Comparison of ENCODE assay signal across 8 cellular contexts in the genomic region with DNA sequence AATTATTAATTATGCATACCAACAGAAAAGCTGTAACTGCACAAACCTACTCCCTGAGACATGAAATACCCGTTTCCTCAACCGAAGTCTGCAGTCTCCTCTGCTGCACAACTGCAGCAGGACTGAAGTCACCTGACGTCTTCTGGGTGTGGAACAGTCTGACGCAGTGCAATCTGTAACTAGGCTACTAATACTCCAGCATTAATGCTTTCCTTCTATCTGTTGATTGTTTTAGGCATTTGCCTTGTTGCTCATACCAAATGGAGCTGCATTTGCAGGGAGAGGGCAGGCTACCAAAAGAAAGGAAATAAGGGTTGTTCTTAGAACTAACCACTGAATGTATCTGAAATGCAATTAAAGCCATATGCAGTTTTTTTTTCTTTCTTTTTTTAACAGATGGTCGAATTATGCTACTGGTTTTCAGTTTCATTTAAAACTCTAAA. TPM values are rescaled to one million over a fixed set of nuclear protein-coding genes. Genes with fewer than 3 reads are reported as not detected.
A peak's percentile ranks its signal among the peaks of the same experiment; 100 is the strongest.
DNase-seq lines count a peak whose midpoint lies in the region; ATAC-seq and TF ChIP-seq lines count a peak whose summit lies in the region.

No MANE protein-coding gene starts in this region.

- DNase-seq in GM04504 (ENCODE audit: low read depth) (peak; percentile 22), LHCN-M2 (ENCODE audit: low read depth) (peak; percentile 72), WERI-Rb-1 (peak; percentile 43), dermis blood vessel endothelial cell (peak; percentile 46), midbrain (lab: John Stamatoyannopoulos, UW) (peak; percentile 62), thoracic aorta (ENCODE audit: low spot score) (no peak), neuronal stem cell (ENCODE audit: low spot score) (no peak)

- H3K4me2 ChIP-seq in neuronal stem cell (ENCODE audit: insufficient read depth, low read length, poor library complexity, severe bottlenecking) = no peak overlapping the region

- H2BK5ac ChIP-seq in neuronal stem cell (ENCODE audit: low read length) = no peak overlapping the region

- no peak overlapping the region for H3K14ac ChIP-seq in neuronal stem cell (ENCODE audit: low read length)

- no peak overlapping the region for H2BK120ac ChIP-seq in neuronal stem cell (ENCODE audit: low read depth, low read length)

- no peaks in the 10 kb centered on the region for H3K9me3 ChIP-seq in WERI-Rb-1 (ENCODE audit: severe bottlenecking)
- no peaks in the 10 kb centered on the region for H3K9me3 ChIP-seq in thoracic aorta
- H3K9me3 ChIP-seq in neuronal stem cell (replicated peaks in 1 of 2; ENCODE audit: control insufficient read depth in 2 of 2, insufficient read depth in 1 of 2, low read depth in 1 of 2, low read length in 2 of 2) = peaks cover 0 to 2% of the 10 kb centered on the region in 2 donors

- H3K27ac ChIP-seq in WERI-Rb-1 (no peak overlapping the region), thoracic aorta (peak overlapping the region in 1 of 2 donors; percentile 6), neuronal stem cell (replicated peaks; ENCODE audit: low read length) (no peak overlapping the region)

- no peak overlapping the region for H2AFZ ChIP-seq in neuronal stem cell (ENCODE audit: low read length)

- H2AK5ac ChIP-seq in neuronal stem cell (ENCODE audit: low read depth, low read length) = no peak overlapping the region

- H4K91ac ChIP-seq in neuronal stem cell (ENCODE audit: low read depth, low read length, poor library complexity) = no peak overlapping the region

- H3K4ac ChIP-seq in neuronal stem cell (ENCODE audit: low read length) = no peak overlapping the region

- no peak overlapping the region for H4K8ac ChIP-seq in neuronal stem cell (ENCODE audit: low read depth, low read length)

- ATAC-seq in GM21619 (IDR thresholded peaks at IDR 0.05; ENCODE audit: unreplicated experiment) (peak; percentile 93), thoracic aorta (ENCODE audit: insufficient number of reproducible peaks, low FRiP score, low read depth) (peak; percentile 21)

- H3K4me1 ChIP-seq in thoracic aorta (ENCODE audit: control insufficient read depth in 1 of 2, low read depth in 2 of 2) = peaks cover 70 to 95% of the 10 kb centered on the region in 2 donors
- peaks cover 7 to 15% of the 10 kb centered on the region in 2 donors for H3K4me1 ChIP-seq in neuronal stem cell (ENCODE audit: control insufficient read depth in 2 of 2, insufficient read depth in 1 of 2, low read depth in 1 of 2, low read length in 2 of 2)

- no peak overlapping the region for H2BK12ac ChIP-seq in neuronal stem cell (ENCODE audit: low read length)

- no peak overlapping the region for H3K23ac ChIP-seq in neuronal stem cell (ENCODE audit: low read depth, low read length, poor library complexity)

- H3K4me3 ChIP-seq in WERI-Rb-1 (ENCODE audit: low read depth, low read length) = no peak overlapping the region
- H3K4me3 ChIP-seq in thoracic aorta = peak overlapping the region; percentile 62
- H3K4me3 ChIP-seq in neuronal stem cell (ENCODE audit: low read length in 2 of 2) = no peak overlapping the region

- no peaks in the 10 kb centered on the region for H3K79me1 ChIP-seq in neuronal stem cell (ENCODE audit: low read depth, low read length)

- H2BK15ac ChIP-seq in neuronal stem cell (ENCODE audit: low read length) = no peak overlapping the region

- no peak overlapping the region for H3K18ac ChIP-seq in neuronal stem cell (ENCODE audit: low read length)

- H3K9ac ChIP-seq in neuronal stem cell (ENCODE audit: low read depth, low read length, poor library complexity) = no peak overlapping the region

- H3K36me3 ChIP-seq in WERI-Rb-1 (no peaks in the 10 kb centered on the region; the same call in 1 of the 2 replicates), thoracic aorta (no peaks in the 10 kb centered on the region), neuronal stem cell (replicated peaks in 1 of 2; ENCODE audit: control insufficient read depth in 2 of 2, insufficient read depth in 2 of 2, low read length in 2 of 2) (peaks cover 0 to 11% of the 10 kb centered on the region in 2 donors)

- no CpG with 5 or more reads among the region's 5 CpGs for WGBS in neuronal stem cell (ENCODE audit: extremely low coverage in 2 of 2, insufficient read length in 2 of 2, insufficient replicate concordance in 1 of 2), 2 donors

- H3K27me3 ChIP-seq in WERI-Rb-1 (ENCODE audit: insufficient read depth, low read depth, severe bottlenecking) (no peaks in the 10 kb centered on the region), thoracic aorta (replicated peaks; ENCODE audit: insufficient read depth) (no peaks in the 10 kb centered on the region), neuronal stem cell (ENCODE audit: control insufficient read depth in 3 of 3, insufficient read depth in 3 of 3, low read depth in 1 of 3, low read length in 3 of 3) (no peaks in the 10 kb centered on the region)

- TF ChIP-seq CTCF in WERI-Rb-1 (IDR thresholded peaks at IDR 0.05; ENCODE audit: low read depth, low read length) (no peak), thoracic aorta (IDR thresholded peaks at IDR 0.05) (no peak)

RNA-seq across cellular contexts. Expression of gene RTN4, which starts 40.1 kb away (rescaled TPM):
- total RNA-seq in LHCN-M2 (2014; rRNA removed) (547 and 585 TPM in 2 replicates), dermis blood vessel endothelial cell (118 and 312 TPM in 2 replicates), thoracic aorta (100 to 1,000 TPM; 253 to 331 TPM)
- 869 TPM for polyA plus RNA-seq in LHCN-M2 (2012)
- 173 TPM for polyA plus RNA-seq in neuronal stem cell (2013, experiment 1 of 2)
- 179 TPM for polyA plus RNA-seq in neuronal stem cell (2013, experiment 2 of 2)

Comparison
In these comparisons a context has a peak if more than half of its experiments do, and no peak if none do; other contexts are left out.
1. DNase-seq: peak in GM04504 (single experiment), LHCN-M2 (single experiment), WERI-Rb-1 (single experiment), dermis blood vessel endothelial cell (single experiment) and midbrain (single experiment); none in thoracic aorta (single experiment) and neuronal stem cell (single experiment).